13 cellular contexts compared by ENCODE assay signal in the genomic region with DNA sequence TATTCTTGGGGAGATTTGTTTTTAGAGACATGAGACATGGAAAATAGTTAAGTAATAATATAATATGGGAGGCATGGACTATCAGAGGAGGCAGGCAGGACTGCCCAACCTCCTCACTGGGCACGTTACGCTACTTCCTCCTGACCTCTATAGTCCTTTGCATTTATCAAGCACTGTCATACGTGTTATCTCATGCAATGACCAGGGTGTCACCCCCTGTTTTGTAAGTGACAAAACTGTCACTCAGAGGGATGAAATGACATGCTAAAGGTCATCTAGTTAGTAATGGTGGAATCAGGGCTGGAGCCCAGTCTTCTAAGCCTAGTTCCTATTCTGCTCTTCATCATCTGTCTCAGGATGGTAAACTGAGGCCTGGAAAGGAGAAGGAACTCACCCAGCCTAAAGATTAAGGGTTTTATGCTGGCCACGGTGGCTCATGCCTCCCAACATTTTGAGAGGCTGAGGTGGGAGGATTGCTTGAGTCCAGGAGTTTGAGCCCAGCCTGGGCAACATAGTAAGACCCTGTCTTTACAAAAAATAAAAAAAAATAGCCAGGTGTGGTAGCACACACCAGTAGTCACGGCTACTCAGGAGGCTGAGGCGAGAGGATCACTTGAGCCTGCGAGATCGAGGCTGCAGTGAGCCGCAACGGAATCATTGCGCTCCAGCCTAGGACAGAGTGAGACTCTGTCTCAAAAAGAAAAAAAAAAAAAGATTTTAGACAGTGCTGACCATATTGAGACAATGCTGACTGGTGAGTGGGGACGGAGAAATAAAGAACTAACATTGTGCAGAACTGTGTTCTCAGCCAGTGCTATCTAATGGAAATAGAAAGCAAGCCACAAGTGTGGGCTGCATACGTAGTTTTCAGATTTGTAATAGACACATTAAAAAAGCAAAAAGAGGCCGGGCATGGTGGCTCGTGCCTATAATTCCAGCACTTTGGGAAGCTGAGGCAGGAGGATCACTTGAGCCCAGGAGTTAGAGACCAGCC.
A peak's percentile ranks its signal among the peaks of the same experiment; 100 is the strongest.
DNase-seq lines count a peak whose midpoint lies in the region; ATAC-seq and TF ChIP-seq lines count a peak whose summit lies in the region.
"Had no signal": no experiment of that assay in that cellular context is flagged by ENCODE, and none has a peak within 500 bp of the region (broad histone marks: within the 10 kb centered on the region; RNA-seq: fewer than 3 reads in every experiment).

No MANE protein-coding gene starts in this region.

- no peaks in the 10 kb centered on the region for H3F3A ChIP-seq in GM23248 (ENCODE audit: insufficient read depth)

- 52 to 56% methylated on average over 15 of the region's 15 CpGs for WGBS in GM23248 (ENCODE audit: low coverage in 1 of 2, low lambda C conversion rate in 2 of 2, missing lambda C conversion rate in 2 of 2), 2 experiments

- H3K4me3 ChIP-seq in GM08714 (ENCODE audit: low read length) (peak overlapping the region; percentile 62; the same call in 1 of the 2 replicates), GM23248 (0 out of 2 replicates have a peak overlapping the region, but pooled peaks have one; percentile 7)
- H3K4me3 ChIP-seq: lung, prostate gland had no signal

- CTCF ChIA-PET in GM10248 (lab: Yijun Ruan, JAX), result interaction anchor here (1.4 to 2.1 kb wide), 4 partner anchors 9 to 16 kb away, joined by 4 to 5 read pairs (median 4); no protein-coding TSS in a partner anchor

- POLR2A ChIA-PET in GM10248 (lab: Yijun Ruan, JAX), result no interaction called here

- in situ Hi-C loops in GM23248 (cut with MboI), result no loop called here

- H3K4me1 ChIP-seq in GM23248 (ENCODE audit: insufficient read depth), result no peaks in the 10 kb centered on the region

- no peaks in the 10 kb centered on the region for H3K9me3 Mint-ChIP-seq in activated T-helper 1 cell treated with anti-CD3 and anti-CD28 coated beads, Interleukin-12 subunit alpha, Interleukin-12 subunit beta, Interleukin-2, Interleukin-4 antibody, amounts not matched to agents 30 ng/mL and 10 ng/mL and 1 ng/mL, durations not matched to agents 14 hours and 24 hours and 36 hours
- H3K9me3 Mint-ChIP-seq in naive B cell, result peaks cover 0 to 2% (median 0%) of the 10 kb centered on the region in 7 donors
- H3K9me3 Mint-ChIP-seq: activated naive CD4-positive, alpha-beta T cell treated with anti-CD3 and anti-CD28 coated beads for 36 hours; type B pancreatic cell had no signal

- H3K27ac Mint-ChIP-seq in activated T-helper 1 cell treated with anti-CD3 and anti-CD28 coated beads, Interleukin-12 subunit alpha, Interleukin-12 subunit beta, Interleukin-2, Interleukin-4 antibody, amounts not matched to agents 30 ng/mL and 10 ng/mL and 1 ng/mL, durations not matched to agents 14 hours and 24 hours and 36 hours, result peak overlapping the region; percentile 14
- peak overlapping the region; percentile 77 to 99 (median 96) for H3K27ac Mint-ChIP-seq in naive B cell
- H3K27ac Mint-ChIP-seq: activated naive CD4-positive, alpha-beta T cell treated with anti-CD3 and anti-CD28 coated beads for 36 hours; type B pancreatic cell had no signal

- peak overlapping the region; percentile 27; the same call in 1 of the 2 replicates for H2AFZ ChIP-seq in GM23248

- ATAC-seq in naive B cell (ENCODE audit: low read depth in 2 of 2) (peak; percentile 29 to 37), HG02970 (IDR thresholded peaks at IDR 0.05; ENCODE audit: low FRiP score, unreplicated experiment) (no peak), omental fat pad (ENCODE audit: low FRiP score) (no peak)

- no peaks in the 10 kb centered on the region for H3K9me2 ChIP-seq in GM23248 (ENCODE audit: insufficient read depth)

- no peaks in the 10 kb centered on the region for H3K27me3 Mint-ChIP-seq in activated T-helper 1 cell treated with anti-CD3 and anti-CD28 coated beads, Interleukin-12 subunit alpha, Interleukin-12 subunit beta, Interleukin-2, Interleukin-4 antibody, amounts not matched to agents 30 ng/mL and 10 ng/mL and 1 ng/mL, durations not matched to agents 14 hours and 24 hours and 36 hours (ENCODE audit: insufficient read depth)
- no peaks in the 10 kb centered on the region for H3K27me3 Mint-ChIP-seq in naive B cell
- H3K27me3 Mint-ChIP-seq: type B pancreatic cell had no signal

- peaks cover 6% of the 10 kb centered on the region; the same call in 1 of the 2 replicates for H3K27me3 ChIP-seq in GM23248 (replicated peaks; ENCODE audit: insufficient read depth)

- peaks cover 63% of the 10 kb centered on the region for H3K4me1 Mint-ChIP-seq in activated T-helper 1 cell treated with anti-CD3 and anti-CD28 coated beads, Interleukin-12 subunit alpha, Interleukin-12 subunit beta, Interleukin-2, Interleukin-4 antibody, amounts not matched to agents 30 ng/mL and 10 ng/mL and 1 ng/mL, durations not matched to agents 14 hours and 24 hours and 36 hours (ENCODE audit: low read depth)
- peaks cover 58 to 85% (median 74%) of the 10 kb centered on the region in 3 donors for H3K4me1 Mint-ChIP-seq in naive B cell

- H3K9ac ChIP-seq in GM23248, result no peak overlapping the region

- no peaks in the 10 kb centered on the region for H3K36me3 ChIP-seq in GM23248 (ENCODE audit: low read depth)
- H3K36me3 ChIP-seq: prostate gland had no signal

- H3K4me2 ChIP-seq in GM23248 (ENCODE audit: unreplicated experiment), result peak overlapping the region; percentile 30

- H3K79me2 ChIP-seq in GM23248 (ENCODE audit: insufficient read depth), result no peaks in the 10 kb centered on the region

- DNase-seq in GM23248 (peak; percentile 32), naive B cell (no peak), COLO668 (lab: John Stamatoyannopoulos, UW; ENCODE audit: unreplicated experiment) (no peak), GM10248 (ENCODE audit: extremely low spot score) (no peak), omental fat pad (ENCODE audit: low spot score) (no peak)
- DNase-seq in activated T-helper 1 cell treated with anti-CD3 and anti-CD28 coated beads, Interleukin-12 subunit alpha, Interleukin-12 subunit beta, Interleukin-2, Interleukin-4 antibody, amounts not matched to agents 30 ng/mL and 10 ng/mL and 1 ng/mL, durations not matched to agents 14 hours and 24 hours and 36 hours (ENCODE audit: low spot score), result no peak
- DNase-seq: activated naive CD4-positive, alpha-beta T cell treated with anti-CD3 and anti-CD28 coated beads for 36 hours; dermis blood vessel endothelial cell had no signal

- no peak overlapping the region for H3K27ac ChIP-seq in GM23248

- H3K36me3 Mint-ChIP-seq in activated T-helper 1 cell treated with anti-CD3 and anti-CD28 coated beads, Interleukin-12 subunit alpha, Interleukin-12 subunit beta, Interleukin-2, Interleukin-4 antibody, amounts not matched to agents 30 ng/mL and 10 ng/mL and 1 ng/mL, durations not matched to agents 14 hours and 24 hours and 36 hours (ENCODE audit: low read depth), result peaks cover 43% of the 10 kb centered on the region
- H3K36me3 Mint-ChIP-seq in naive B cell, result peaks cover 12 to 18% of the 10 kb centered on the region in 2 donors
- H3K36me3 Mint-ChIP-seq: type B pancreatic cell had no signal

- no peak overlapping the region for H3K4me3 Mint-ChIP-seq in activated T-helper 1 cell treated with anti-CD3 and anti-CD28 coated beads, Interleukin-12 subunit alpha, Interleukin-12 subunit beta, Interleukin-2, Interleukin-4 antibody, amounts not matched to agents 30 ng/mL and 10 ng/mL and 1 ng/mL, durations not matched to agents 14 hours and 24 hours and 36 hours
- H3K4me3 Mint-ChIP-seq in naive B cell, result peak overlapping the region; percentile 83 to 100 (median 94)
- H3K4me3 Mint-ChIP-seq: activated naive CD4-positive, alpha-beta T cell treated with anti-CD3 and anti-CD28 coated beads for 36 hours; type B pancreatic cell had no signal

- intact Hi-C loops in activated T-helper 1 cell treated with anti-CD3 and anti-CD28 coated beads, Interleukin-12 subunit alpha, Interleukin-12 subunit beta, Interleukin-2, Interleukin-4 antibody, amounts not matched to agents 30 ng/mL and 10 ng/mL and 1 ng/mL, durations not matched to agents 14 hours and 24 hours and 36 hours (cut with micrococcal nuclease), result no loop called here

- TF ChIP-seq CTCF in GM10248 (IDR thresholded peaks at IDR 0.05; ENCODE audit: control extremely low read depth, extremely low read depth, low read depth, missing control alignments) (no peak), omental fat pad (IDR thresholded peaks at IDR 0.05) (no peak)

- H3K9me3 ChIP-seq in GM23248 (ENCODE audit: low read depth), result no peaks in the 10 kb centered on the region
- H3K9me3 ChIP-seq: prostate gland had no signal

- H4K20me1 ChIP-seq in GM23248 (ENCODE audit: insufficient read depth), result no peaks in the 10 kb centered on the region

Comparison
In these comparisons a context has a peak if more than half of its experiments do, and no peak if none do; other contexts are left out.
1. ATAC-seq: peak in naive B cell (2 of 2); none in HG02970 (single experiment) and omental fat pad (single experiment).